In the genomic region with DNA sequence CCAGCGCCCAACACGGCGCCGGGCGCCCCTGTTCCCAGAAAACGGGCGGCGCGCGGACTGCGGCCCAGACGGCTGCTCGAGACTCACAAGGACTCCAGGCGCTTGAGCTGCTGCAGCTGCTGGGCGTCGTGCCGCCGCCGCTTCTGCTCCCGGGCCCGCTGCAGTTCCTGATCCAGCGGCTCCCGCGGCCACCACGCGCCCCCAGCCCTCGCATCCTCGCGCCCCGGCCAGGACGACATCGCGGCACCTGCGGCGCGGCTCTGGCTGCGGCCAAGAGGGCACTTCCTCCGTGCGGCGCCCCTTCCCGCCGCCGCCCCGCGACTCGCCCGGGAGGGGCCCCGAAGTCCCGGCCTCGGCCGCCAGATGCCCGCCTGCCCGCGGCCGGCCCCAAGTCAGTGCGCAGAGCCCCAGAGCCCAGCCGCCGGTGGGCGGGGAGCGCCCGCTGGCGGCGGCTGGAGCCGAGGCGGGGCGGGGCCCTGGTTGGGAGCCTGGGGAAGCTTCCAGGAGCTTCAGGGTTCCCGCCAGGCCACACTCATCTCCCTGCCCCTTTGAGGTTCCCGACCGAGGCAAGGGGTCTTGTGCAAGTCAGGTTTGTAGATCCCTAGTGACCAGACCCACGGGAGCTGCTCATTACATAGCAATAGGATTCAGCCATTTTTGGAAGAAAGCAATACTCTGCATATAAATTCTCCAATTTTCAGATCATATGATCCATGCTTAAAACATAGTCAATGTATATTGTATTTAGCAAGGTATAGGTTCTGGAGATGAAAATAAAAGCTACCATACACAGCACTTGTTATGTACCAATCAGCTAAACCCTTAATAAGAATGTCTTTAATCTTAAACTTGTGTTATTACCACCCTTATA, we compare ENCODE assay signal across 9 cellular contexts. TPM values are rescaled to one million over a fixed set of nuclear protein-coding genes. Genes with fewer than 3 reads are reported as not detected.
DNase-seq lines count a peak whose midpoint lies in the region; ATAC-seq, FAIRE-seq and TF ChIP-seq lines count a peak whose summit lies in the region.
"Had no signal": no experiment of that assay in that cellular context is flagged by ENCODE, and none has a peak within 500 bp of the region (broad histone marks: within the 10 kb centered on the region; RNA-seq: fewer than 3 reads in every experiment).

No MANE protein-coding gene starts in this region.

- 0% methylated on average over 10 of the region's 70 CpGs for WGBS in HepG2 (ENCODE audit: low lambda C conversion rate)

- H3K27ac ChIP-seq in HepG2 (ENCODE audit: extremely low read length, insufficient read depth, low read length) = peak overlapping the region; percentile 92

- H3K27me3 ChIP-seq in HepG2 (ENCODE audit: control insufficient read depth in 1 of 2, insufficient read depth in 2 of 2, low read length in 2 of 2) = peaks cover 0 to 2% of the 10 kb centered on the region in 2 experiments; a peak in 1 of 5 replicates

- peak in 1 of 2 experiments; percentile 49; a peak in 1 of 4 replicates for TF ChIP-seq POLR2A in HepG2 (IDR thresholded peaks at IDR 0.05; ENCODE audit: insufficient read depth in 1 of 2, low read depth in 2 of 2, low read length in 2 of 2)

- no peaks in the 10 kb centered on the region for H4K20me1 ChIP-seq in HepG2 (ENCODE audit: insufficient read depth, low read length)

- peak overlapping the region; percentile 46 for H2AFZ ChIP-seq in HepG2 (ENCODE audit: low read length)

- peak overlapping the region; percentile 93 for H3K4me3 Mint-ChIP-seq in activated CD4-positive, alpha-beta T cell treated with anti-CD3 and anti-CD28 coated beads, Interleukin-2, amount 10 ng/mL, durations not matched to agents 24 days and 14 days
- peak overlapping the region; percentile 99 for H3K4me3 Mint-ChIP-seq in dendritic cell treated with granulocyte-macrophage colony-stimulating factor and Interleukin-4, amounts not matched to agents 40 ng/mL and 50 ng/mL, for 4 days

- peak overlapping the region; percentile 77 for H3K4me2 ChIP-seq in HepG2 (ENCODE audit: low read depth, low read length)

- TF ChIP-seq CTCF in HepG2 (CRISPR knock-in tag; IDR thresholded peaks at IDR 0.05) = peak; percentile 69

- H3K36me3 Mint-ChIP-seq in activated CD4-positive, alpha-beta T cell treated with anti-CD3 and anti-CD28 coated beads, Interleukin-2, amount 10 ng/mL, durations not matched to agents 24 days and 14 days (ENCODE audit: low read depth) = peaks cover 13% of the 10 kb centered on the region
- peaks cover 10% of the 10 kb centered on the region for H3K36me3 Mint-ChIP-seq in dendritic cell treated with granulocyte-macrophage colony-stimulating factor and Interleukin-4, amounts not matched to agents 40 ng/mL and 50 ng/mL, for 4 days (ENCODE audit: low read depth)

- H3K9me3 ChIP-seq in HepG2 (ENCODE audit: low read length) = peaks cover 5% of the 10 kb centered on the region

- H3K27ac Mint-ChIP-seq in activated CD4-positive, alpha-beta T cell treated with anti-CD3 and anti-CD28 coated beads, Interleukin-2, amount 10 ng/mL, durations not matched to agents 24 days and 14 days = peak overlapping the region; percentile 8
- H3K27ac Mint-ChIP-seq in dendritic cell treated with granulocyte-macrophage colony-stimulating factor and Interleukin-4, amounts not matched to agents 40 ng/mL and 50 ng/mL, for 4 days = peak overlapping the region; percentile 93

- peaks cover 12% of the 10 kb centered on the region for H3K9me3 Mint-ChIP-seq in activated CD4-positive, alpha-beta T cell treated with anti-CD3 and anti-CD28 coated beads, Interleukin-2, amount 10 ng/mL, durations not matched to agents 24 days and 14 days
- H3K9me3 Mint-ChIP-seq in dendritic cell treated with granulocyte-macrophage colony-stimulating factor and Interleukin-4, amounts not matched to agents 40 ng/mL and 50 ng/mL, for 4 days = peaks cover 6% of the 10 kb centered on the region

- H3K9ac ChIP-seq in HepG2 (ENCODE audit: insufficient read depth, low read depth, low read length) = peak overlapping the region; percentile 86

- peak; percentile 63 to 65 for DNase-seq in AML-193 (lab: John Stamatoyannopoulos, UW)
- DNase-seq in NCI-H446 treated with DMSO at 0.1 percent for 48 hours (lab: John Stamatoyannopoulos, UW) = peak; percentile 44
- peak; percentile 91 for DNase-seq in activated CD4-positive, alpha-beta T cell treated with anti-CD3 and anti-CD28 coated beads, Interleukin-2, amount 10 ng/mL, durations not matched to agents 24 days and 14 days
- DNase-seq in HepG2 (ENCODE audit: low spot score) = peak; percentile 59
- peak; percentile 62 to 64 for DNase-seq in stimulated activated CD4-positive, alpha-beta T cell treated with anti-CD3 and anti-CD28 coated beads, Interleukin-2, amount 100 ng/mL, for 48 hours

- peak in 1 of 2 experiments; percentile 38; a peak in 1 of 4 replicates for TF ChIP-seq EP300 in HepG2 (IDR thresholded peaks at IDR 0.05; ENCODE audit: low read depth in 2 of 2, low read length in 2 of 2)
- no peak for TF ChIP-seq EP300 in HepG2 (CRISPR knock-in tag; IDR thresholded peaks at IDR 0.05; ENCODE audit: borderline replicate concordance)

- TF ChIP-seq RAD21 in HepG2 (CRISPR knock-in tag; IDR thresholded peaks at IDR 0.05) = peak; percentile 93

- ATAC-seq in GM18873 (IDR thresholded peaks at IDR 0.05; ENCODE audit: low FRiP score, unreplicated experiment) (peak; percentile 63), HG03135 (IDR thresholded peaks at IDR 0.05; ENCODE audit: unreplicated experiment) (peak; percentile 81), HepG2 (peak; percentile 96)

- H3K36me3 ChIP-seq in HepG2 (replicated peaks in 1 of 2; ENCODE audit: control insufficient read depth in 1 of 2, insufficient read depth in 2 of 2, low read length in 2 of 2) = no peaks in the 10 kb centered on the region; a peak in 1 of 5 replicates

- POLR2A ChIA-PET in HepG2 (lab: Yijun Ruan, JAX) = interaction anchor here (0.5 to 3.5 kb wide), 5 partner anchors 10 to 119 kb away, joined by 3 to 30 read pairs (median 6); a partner anchor contains a TSS

- no TSS peak for BruUV-seq in HepG2 (replicated peaks; lab: Mats Ljungman, UMichigan)

- H3K27me3 Mint-ChIP-seq in activated CD4-positive, alpha-beta T cell treated with anti-CD3 and anti-CD28 coated beads, Interleukin-2, amount 10 ng/mL, durations not matched to agents 24 days and 14 days = peaks cover 8% of the 10 kb centered on the region
- H3K27me3 Mint-ChIP-seq in dendritic cell treated with granulocyte-macrophage colony-stimulating factor and Interleukin-4, amounts not matched to agents 40 ng/mL and 50 ng/mL, for 4 days = no peaks in the 10 kb centered on the region

- peaks cover 33% of the 10 kb centered on the region for H3K4me1 ChIP-seq in HepG2 (ENCODE audit: insufficient read depth, low read length)

- intact Hi-C loops in activated CD4-positive, alpha-beta T cell treated with anti-CD3 and anti-CD28 coated beads, Interleukin-2, amount 10 ng/mL, durations not matched to agents 24 days and 14 days (cut with micrococcal nuclease) = loop anchor here (1.0 to 2.0 kb wide), 6 partner anchors 38 to 142 kb away; a partner anchor contains a TSS
- intact Hi-C loops in dendritic cell treated with granulocyte-macrophage colony-stimulating factor and Interleukin-4, amounts not matched to agents 40 ng/mL and 50 ng/mL, for 4 days (cut with micrococcal nuclease) = loop anchor here (1.0 to 5.0 kb wide), 4 partner anchors 36 to 166 kb away; a partner anchor contains a TSS
- intact Hi-C loops in HepG2 (cut with micrococcal nuclease; ENCODE audit: unreplicated experiment) = loop anchor here (1.0 to 5.0 kb wide), 3 partner anchors 14 to 164 kb away; a partner anchor contains a TSS

- H3K79me2 ChIP-seq in HepG2 (ENCODE audit: insufficient read depth, low read length) = peaks cover 31% of the 10 kb centered on the region

- in situ Hi-C loops in HepG2 (cut with HindIII; ENCODE audit: extremely low pct_ligation_motif_present, low pct_unique_long_range_greater_than_20kb) = no loop called here

- CTCF ChIA-PET in HepG2 (lab: Yijun Ruan, JAX; ENCODE audit: low intra/inter-chr PET ratio, low total read pairs) = interaction anchor here (1.4 kb wide), 1 partner anchor 142 kb away, joined by 4 read pairs; no protein-coding TSS in a partner anchor

- FAIRE-seq in HepG2 (lab: Jason Lieb, UNC) = no peak
- FAIRE-seq: TTC549 had no signal

- peaks cover 17% of the 10 kb centered on the region for H3K4me1 Mint-ChIP-seq in activated CD4-positive, alpha-beta T cell treated with anti-CD3 and anti-CD28 coated beads, Interleukin-2, amount 10 ng/mL, durations not matched to agents 24 days and 14 days
- H3K4me1 Mint-ChIP-seq in dendritic cell treated with granulocyte-macrophage colony-stimulating factor and Interleukin-4, amounts not matched to agents 40 ng/mL and 50 ng/mL, for 4 days (ENCODE audit: low read depth) = peaks cover 31% of the 10 kb centered on the region

- peak overlapping the region; percentile 74 to 90 (median 85) for H3K4me3 ChIP-seq in HepG2 (replicated peaks in 1 of 3; ENCODE audit: insufficient read depth in 1 of 3, low read depth in 2 of 3, low read length in 3 of 3)

RNA-seq across cellular contexts. Expression of a gene that starts 14.2 kb away (rescaled TPM):
- 0.93 and 1.3 TPM in 2 replicates for total RNA-seq in activated CD4-positive, alpha-beta T cell treated with anti-CD3 and anti-CD28 coated beads, Interleukin-2, amount 10 ng/mL, durations not matched to agents 24 days and 14 days
- 24.5 and 41.5 TPM in 2 replicates for total RNA-seq in HepG2 (2016; rRNA removed; fragmentation: Illumina TruSeq; extraction: Trizol)
- total RNA-seq in HepG2 (2016; cell fraction: cytosol; rRNA removed; fragmentation: Illumina TruSeq; extraction: Trizol; ENCODE audit: low read depth) = 10.6 and 11.3 TPM in 2 replicates
- 18.6 and 40.4 TPM in 2 replicates for total RNA-seq in HepG2 (2016; cell fraction: insoluble cytoplasmic fraction; rRNA removed; fragmentation: Illumina TruSeq; extraction: Trizol)
- 23.9 and 24.7 TPM in 2 replicates for total RNA-seq in HepG2 (2016; cell fraction: membrane; rRNA removed; fragmentation: Illumina TruSeq; extraction: Trizol)
- 34.4 and 46.6 TPM in 2 replicates for total RNA-seq in HepG2 (2016; cell fraction: nucleus; rRNA removed; fragmentation: Illumina TruSeq; extraction: Trizol)
- polyA plus RNA-seq in HepG2 (2011; rRNA removed) = 30.9 and 34.0 TPM in 2 replicates
- 34.8 and 39.4 TPM in 2 replicates for polyA plus RNA-seq in HepG2 (2011; cell fraction: cytosol; rRNA removed)
- 28.4 and 28.9 TPM in 2 replicates for polyA plus RNA-seq in HepG2 (2011; cell fraction: nucleus; rRNA removed)
- 47.8 and 53.2 TPM in 2 replicates for polyA plus RNA-seq in HepG2 (2012)
- polyA plus RNA-seq in HepG2 (2016; cell fraction: cytosol; fragmentation: Illumina TruSeq; extraction: Trizol; ENCODE audit: low read depth) = 7.1 and 8.1 TPM in 2 replicates
- polyA plus RNA-seq in HepG2 (2016; cell fraction: insoluble cytoplasmic fraction; fragmentation: Illumina TruSeq; extraction: Trizol; ENCODE audit: low read depth) = 20.8 and 23.9 TPM in 2 replicates
- polyA plus RNA-seq in HepG2 (2016; cell fraction: membrane; fragmentation: Illumina TruSeq; extraction: Trizol; ENCODE audit: low read depth) = 17.5 and 18.0 TPM in 2 replicates
- 44.2 and 50.8 TPM in 2 replicates for polyA plus RNA-seq in HepG2 (2016; cell fraction: nucleus; fragmentation: Illumina TruSeq; extraction: Trizol; ENCODE audit: insufficient read depth, low read depth)
- polyA minus RNA-seq in HepG2 (2011; rRNA and poly(A)+ RNA removed; ENCODE audit: low replicate concordance) = 45.2 and 45.6 TPM in 2 replicates
- polyA minus RNA-seq in HepG2 (2011; cell fraction: cytosol; rRNA and poly(A)+ RNA removed) = 50.7 and 53.4 TPM in 2 replicates
- 30.8 and 31.8 TPM in 2 replicates for polyA minus RNA-seq in HepG2 (2011; cell fraction: nucleus; rRNA and poly(A)+ RNA removed)

RNA-seq across cellular contexts. Expression of a gene that starts 51.5 kb away (rescaled TPM):
- 30.2 and 31.5 TPM in 2 replicates for total RNA-seq in activated CD4-positive, alpha-beta T cell treated with anti-CD3 and anti-CD28 coated beads, Interleukin-2, amount 10 ng/mL, durations not matched to agents 24 days and 14 days
- 25.2 and 33.6 TPM in 2 replicates for total RNA-seq in HepG2 (2016; rRNA removed; fragmentation: Illumina TruSeq; extraction: Trizol)
- 7.9 and 13.5 TPM in 2 replicates for total RNA-seq in HepG2 (2016; cell fraction: cytosol; rRNA removed; fragmentation: Illumina TruSeq; extraction: Trizol; ENCODE audit: low read depth)
- total RNA-seq in HepG2 (2016; cell fraction: insoluble cytoplasmic fraction; rRNA removed; fragmentation: Illumina TruSeq; extraction: Trizol) = 25.6 and 31.4 TPM in 2 replicates
- 18.4 and 19.0 TPM in 2 replicates for total RNA-seq in HepG2 (2016; cell fraction: membrane; rRNA removed; fragmentation: Illumina TruSeq; extraction: Trizol)
- total RNA-seq in HepG2 (2016; cell fraction: nucleus; rRNA removed; fragmentation: Illumina TruSeq; extraction: Trizol) = 25.8 and 27.2 TPM in 2 replicates
- 20.1 and 24.0 TPM in 2 replicates for polyA plus RNA-seq in HepG2 (2011; rRNA removed)
- 10.9 and 15.6 TPM in 2 replicates for polyA plus RNA-seq in HepG2 (2011; cell fraction: cytosol; rRNA removed)
- polyA plus RNA-seq in HepG2 (2011; cell fraction: nucleus; rRNA removed) = 19.7 and 19.8 TPM in 2 replicates
- 28.6 and 34.5 TPM in 2 replicates for polyA plus RNA-seq in HepG2 (2012)
- polyA plus RNA-seq in HepG2 (2016; cell fraction: cytosol; fragmentation: Illumina TruSeq; extraction: Trizol; ENCODE audit: low read depth) = 4.4 and 4.5 TPM in 2 replicates
- 19.2 and 21.5 TPM in 2 replicates for polyA plus RNA-seq in HepG2 (2016; cell fraction: insoluble cytoplasmic fraction; fragmentation: Illumina TruSeq; extraction: Trizol; ENCODE audit: low read depth)
- polyA plus RNA-seq in HepG2 (2016; cell fraction: membrane; fragmentation: Illumina TruSeq; extraction: Trizol; ENCODE audit: low read depth) = 8.7 and 9.9 TPM in 2 replicates
- polyA plus RNA-seq in HepG2 (2016; cell fraction: nucleus; fragmentation: Illumina TruSeq; extraction: Trizol; ENCODE audit: insufficient read depth, low read depth) = 29.1 and 29.9 TPM in 2 replicates
- polyA minus RNA-seq in HepG2 (2011; rRNA and poly(A)+ RNA removed; ENCODE audit: low replicate concordance) = 16.4 and 17.8 TPM in 2 replicates
- polyA minus RNA-seq in HepG2 (2011; cell fraction: cytosol; rRNA and poly(A)+ RNA removed) = 30.3 and 34.7 TPM in 2 replicates
- 64.3 and 71.3 TPM in 2 replicates for polyA minus RNA-seq in HepG2 (2011; cell fraction: nucleus; rRNA and poly(A)+ RNA removed)

Comparison
In these comparisons a context has a peak if more than half of its experiments do, and no peak if none do; other contexts are left out.
1. Peak in every context shown above with its lines: DNase-seq, ATAC-seq, H3K4me3 ChIP-seq and H3K27ac ChIP-seq.